ENCODE assay signal across 3 cellular contexts in the genomic region with DNA sequence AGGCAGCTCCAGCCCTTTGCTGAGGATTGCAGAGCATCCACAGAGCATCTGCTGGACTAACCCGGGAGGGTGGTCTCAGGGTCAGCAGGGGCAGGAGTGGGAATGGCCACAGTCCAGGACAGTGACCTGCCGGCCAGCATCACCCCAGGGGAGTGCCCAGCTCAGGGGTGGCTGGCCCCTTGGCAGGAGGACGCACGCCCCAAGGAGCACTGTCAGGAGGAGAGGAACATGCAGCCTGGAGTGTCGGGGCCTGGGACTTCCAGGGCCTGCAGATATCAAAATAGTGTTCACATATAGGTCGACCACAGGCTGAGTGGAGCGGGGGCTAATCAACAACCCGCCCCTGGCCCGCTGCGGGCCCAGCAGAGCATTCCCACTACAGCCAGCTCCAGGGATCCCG.
TF ChIP-seq lines count a peak whose summit lies in the region.

No MANE protein-coding gene starts in this region.

TF ChIP-seq in SK-N-SH, 30 proteins besides CTCF, POLR2A, EP300 and RAD21:
- TF ChIP-seq NRF1 (IDR thresholded peaks at IDR 0.05; ENCODE audit: low read depth, low read length): no peak

TF ChIP-seq in SK-N-SH treated with all-trans-retinoic acid at 6 μM for 48 hours, 23 proteins besides CTCF, POLR2A, EP300 and RAD21:
- TF ChIP-seq ZFP3 (CRISPR knock-in tag; IDR thresholded peaks at IDR 0.05): no peak
- TF ChIP-seq TSHZ2 (CRISPR knock-in tag; IDR thresholded peaks at IDR 0.05): no peak
- TF ChIP-seq PPARA (CRISPR knock-in tag; IDR thresholded peaks at IDR 0.05; ENCODE audit: borderline replicate concordance): no peak
- TF ChIP-seq ZNF8 (CRISPR knock-in tag; IDR thresholded peaks at IDR 0.05): no peak
- no peak for TF ChIP-seq PATZ1 (CRISPR knock-in tag; IDR thresholded peaks at IDR 0.05; ENCODE audit: borderline replicate concordance)
- TF ChIP-seq ESRRG (CRISPR knock-in tag; IDR thresholded peaks at IDR 0.05): no peak
- TF ChIP-seq ARNTL (CRISPR knock-in tag; IDR thresholded peaks at IDR 0.05; ENCODE audit: borderline replicate concordance, low read depth): no peak
- no peak for TF ChIP-seq RARB (CRISPR knock-in tag; IDR thresholded peaks at IDR 0.05)
- TF ChIP-seq ISL1 (CRISPR knock-in tag; IDR thresholded peaks at IDR 0.05): no peak
- TF ChIP-seq ZNF70 (CRISPR knock-in tag; IDR thresholded peaks at IDR 0.05): no peak
- no peak for TF ChIP-seq GLIS3 (CRISPR knock-in tag; IDR thresholded peaks at IDR 0.05)
- no peak for TF ChIP-seq ZNF565 (CRISPR knock-in tag; conservative IDR thresholded peaks at IDR 0.05; ENCODE audit: low read depth)
- no peak for TF ChIP-seq SNAI2 (CRISPR knock-in tag; IDR thresholded peaks at IDR 0.05)
- TF ChIP-seq TCF4 (CRISPR knock-in tag; IDR thresholded peaks at IDR 0.05; ENCODE audit: borderline replicate concordance): no peak
- TF ChIP-seq, protein P1, sequence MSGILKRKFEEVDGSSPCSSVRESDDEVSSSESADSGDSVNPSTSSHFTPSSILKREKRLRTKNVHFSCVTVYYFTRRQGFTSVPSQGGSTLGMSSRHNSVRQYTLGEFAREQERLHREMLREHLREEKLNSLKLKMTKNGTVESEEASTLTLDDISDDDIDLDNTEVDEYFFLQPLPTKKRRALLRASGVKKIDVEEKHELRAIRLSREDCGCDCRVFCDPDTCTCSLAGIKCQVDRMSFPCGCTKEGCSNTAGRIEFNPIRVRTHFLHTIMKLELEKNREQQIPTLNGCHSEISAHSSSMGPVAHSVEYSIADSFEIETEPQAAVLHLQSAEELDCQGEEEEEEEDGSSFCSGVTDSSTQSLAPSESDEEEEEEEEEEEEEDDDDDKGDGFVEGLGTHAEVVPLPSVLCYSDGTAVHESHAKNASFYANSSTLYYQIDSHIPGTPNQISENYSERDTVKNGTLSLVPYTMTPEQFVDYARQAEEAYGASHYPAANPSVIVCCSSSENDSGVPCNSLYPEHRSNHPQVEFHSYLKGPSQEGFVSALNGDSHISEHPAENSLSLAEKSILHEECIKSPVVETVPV (CRISPR knock-in tag; IDR thresholded peaks at IDR 0.05): no peak
- no peak for TF ChIP-seq BACH2 (CRISPR knock-in tag; IDR thresholded peaks at IDR 0.05; ENCODE audit: borderline replicate concordance)

TF ChIP-seq in IMR-90, 13 proteins besides CTCF, POLR2A, EP300 and RAD21:
- TF ChIP-seq MAZ (IDR thresholded peaks at IDR 0.05; ENCODE audit: borderline replicate concordance, low read depth, low read length): no peak
- no peak for TF ChIP-seq SMC3 (IDR thresholded peaks at IDR 0.05; ENCODE audit: low read depth, low read length)
- no peak for TF ChIP-seq BHLHE40 (IDR thresholded peaks at IDR 0.05; ENCODE audit: low read depth, low read length)
- TF ChIP-seq ELK1 (IDR thresholded peaks at IDR 0.05; ENCODE audit: borderline replicate concordance, low read depth, low read length): no peak
- no peak for TF ChIP-seq FOS (IDR thresholded peaks at IDR 0.05; ENCODE audit: low read depth, low read length)
- TF ChIP-seq CHD1 (IDR thresholded peaks at IDR 0.05; ENCODE audit: low read depth, low read length): no peak
- TF ChIP-seq RFX5 (IDR thresholded peaks at IDR 0.05; ENCODE audit: low read depth, low read length): no peak
- no peak for TF ChIP-seq RCOR1 (IDR thresholded peaks at IDR 0.05; ENCODE audit: insufficient replicate concordance, low read length)
- TF ChIP-seq MXI1 (IDR thresholded peaks at IDR 0.05; ENCODE audit: borderline replicate concordance, low read depth, low read length): no peak
